ENCODE assay signal across 8 cellular contexts in genomic region chr6:52497652-52498408, GRCh38.
DNase-seq lines count a peak whose midpoint lies in the region; ATAC-seq and TF ChIP-seq lines count a peak whose summit lies in the region.

No MANE protein-coding gene starts in this region.

- H3K4me1 Mint-ChIP-seq in naive thymus-derived CD8-positive, alpha-beta T cell, result peaks cover 0 to 3% (median 0%) of the 10 kb centered on the region in 4 donors

- H3K9me3 Mint-ChIP-seq in naive thymus-derived CD8-positive, alpha-beta T cell, result peaks cover 0 to 5% (median 0%) of the 10 kb centered on the region in 9 donors

- ATAC-seq in GM18511 (IDR thresholded peaks at IDR 0.05; ENCODE audit: unreplicated experiment) (peak; percentile 90), HG02623 (IDR thresholded peaks at IDR 0.05; ENCODE audit: unreplicated experiment) (peak; percentile 81)
- no peak for ATAC-seq in naive thymus-derived CD8-positive, alpha-beta T cell

- POLR2A ChIA-PET in naive thymus-derived CD8-positive, alpha-beta T cell (lab: Charles Lee), result no interaction called here

- peak overlapping the region in 1 of 10 donors; percentile 19 for H3K27ac Mint-ChIP-seq in naive thymus-derived CD8-positive, alpha-beta T cell

- H3K4me3 ChIP-seq in fibroblast of mammary gland (ENCODE audit: control insufficient read depth, low read depth, low read length), result no peak overlapping the region

- peaks cover 7 to 11% (median 11%) of the 10 kb centered on the region in 3 donors for H3K36me3 Mint-ChIP-seq in naive thymus-derived CD8-positive, alpha-beta T cell

- TF ChIP-seq CTCF in fibroblast of mammary gland (conservative IDR thresholded peaks at IDR 0.05; ENCODE audit: control insufficient read depth, insufficient read depth, low read depth, low read length), result no peak

- no peaks in the 10 kb centered on the region for H3K27me3 Mint-ChIP-seq in naive thymus-derived CD8-positive, alpha-beta T cell

- DNase-seq in NCI-H1436 treated with DMSO at 0.1 percent for 48 hours (lab: John Stamatoyannopoulos, UW) (peak; percentile 51), fibroblast of mammary gland (ENCODE audit: low read depth) (peak; percentile 76), HPDE6-E6E7 (ENCODE audit: extremely low spot score) (no peak), putamen (ENCODE audit: low spot score) (no peak)
- no peak for DNase-seq in activated CD8-positive, alpha-beta memory T cell treated with anti-CD3 and anti-CD28 coated beads, Interleukin-2, amount 50 U/mL, for 48 hours
- DNase-seq in naive thymus-derived CD8-positive, alpha-beta T cell, result no peak

- H3K4me3 Mint-ChIP-seq in naive thymus-derived CD8-positive, alpha-beta T cell, result no peak overlapping the region

Comparison
In these comparisons a context has a peak if more than half of its experiments do, and no peak if none do; other contexts are left out.
1. ATAC-seq: peak in GM18511 (single experiment) and HG02623 (single experiment); none in naive thymus-derived CD8-positive, alpha-beta T cell (0 of 2).
2. DNase-seq: peak in NCI-H1436 treated with DMSO at 0.1 percent for 48 hours (single experiment) and fibroblast of mammary gland (single experiment); none in HPDE6-E6E7 (single experiment), activated CD8-positive, alpha-beta memory T cell treated with anti-CD3 and anti-CD28 coated beads, Interleukin-2, amount 50 U/mL, for 48 hours (single experiment), putamen (single experiment) and naive thymus-derived CD8-positive, alpha-beta T cell (0 of 10).